ENCODE assay signal across 15 cellular contexts in genomic region chr7:47195641-47196040, GRCh38.
DNase-seq lines count a peak whose midpoint lies in the region; ATAC-seq and TF ChIP-seq lines count a peak whose summit lies in the region.
"Had no signal": no experiment of that assay in that cellular context is flagged by ENCODE, and none has a peak within 500 bp of the region (broad histone marks: within the 10 kb centered on the region; RNA-seq: fewer than 3 reads in every experiment).

No MANE protein-coding gene starts in this region.

- WGBS in gastroesophageal sphincter (ENCODE audit: low coverage in 1 of 2), 2 donors = 74 to 100% methylated on average over 2 to 3 of the region's 6 CpGs

- no peaks in the 10 kb centered on the region for H3K4me1 ChIP-seq in foreskin keratinocyte
- H3K4me1 ChIP-seq in gastroesophageal sphincter = peaks cover 0 to 6% (median 0%) of the 10 kb centered on the region in 3 donors

- no peak overlapping the region for H3K27ac ChIP-seq in 22Rv1
- H3K27ac ChIP-seq in foreskin keratinocyte = no peak overlapping the region
- H3K27ac ChIP-seq in gastroesophageal sphincter = no peak overlapping the region
- H3K27ac ChIP-seq: BLaER1, colonic mucosa, upper lobe of left lung had no signal

- H3K4me3 ChIP-seq in gastroesophageal sphincter = no peak overlapping the region
- H3K4me3 ChIP-seq: BLaER1, colonic mucosa, upper lobe of left lung had no signal

- TF ChIP-seq POLR2A in gastroesophageal sphincter (IDR thresholded peaks at IDR 0.05) = no peak

- H3K27me3 ChIP-seq in foreskin keratinocyte (peaks cover 27% of the 10 kb centered on the region), gastroesophageal sphincter (no peaks in the 10 kb centered on the region)
- H3K27me3 ChIP-seq: BLaER1, colonic mucosa, upper lobe of left lung had no signal

- ATAC-seq in foreskin keratinocyte (peak; percentile 39), gastroesophageal sphincter (no peak), HG03378 (IDR thresholded peaks at IDR 0.05; ENCODE audit: unreplicated experiment) (no peak)

- no peaks in the 10 kb centered on the region for H3K36me3 ChIP-seq in gastroesophageal sphincter
- H3K36me3 ChIP-seq: BLaER1, colonic mucosa, upper lobe of left lung had no signal

- DNase-seq in RPMI7951 (ENCODE audit: low read depth) (peak; percentile 23), foreskin keratinocyte (no peak), NCI-H1436 treated with DMSO at 0.1 percent for 48 hours (lab: John Stamatoyannopoulos, UW) (no peak), anterior cingulate cortex (lab: John Stamatoyannopoulos, UW) (no peak)
- DNase-seq: activated naive CD4-positive, alpha-beta T cell treated with anti-CD3 and anti-CD28 coated beads, Interleukin-2, amount 50 U/mL, for 16 hours; colonic mucosa; islet precursor cell; NCI-H146; T-helper 9 cell had no signal

- peak; percentile 50 for TF ChIP-seq CTCF in 22Rv1 (IDR thresholded peaks at IDR 0.05)
- peak; percentile 50 for TF ChIP-seq CTCF in GM12873 (IDR thresholded peaks at IDR 0.05; ENCODE audit: insufficient read depth, low read depth, low read length, missing control alignments)
- peak; percentile 37 for TF ChIP-seq CTCF in foreskin keratinocyte (conservative IDR thresholded peaks at IDR 0.05)
- TF ChIP-seq CTCF in gastroesophageal sphincter (IDR thresholded peaks at IDR 0.05) = no peak

- TF ChIP-seq EP300 in gastroesophageal sphincter (IDR thresholded peaks at IDR 0.05) = no peak

- H3K9me3 ChIP-seq in gastroesophageal sphincter = no peaks in the 10 kb centered on the region
- H3K9me3 ChIP-seq: BLaER1, colonic mucosa, upper lobe of left lung had no signal

Comparison
In these comparisons a context has a peak if more than half of its experiments do, and no peak if none do; other contexts are left out.
1. CTCF ChIP-seq: peak in 22Rv1 (single experiment), GM12873 (single experiment) and foreskin keratinocyte (single experiment); none in gastroesophageal sphincter (0 of 4).